8 cellular contexts compared by ENCODE assay signal in genomic region chr22:39388261-39389011, GRCh38. TPM values are rescaled to one million over a fixed set of nuclear protein-coding genes. Genes with fewer than 3 reads are reported as not detected.
A peak's percentile ranks its signal among the peaks of the same experiment; 100 is the strongest.
DNase-seq lines count a peak whose midpoint lies in the region; ATAC-seq, FAIRE-seq and TF ChIP-seq lines count a peak whose summit lies in the region.

No MANE protein-coding gene starts in this region.

- no peak for TF ChIP-seq CTCF in lower lobe of right lung (IDR thresholded peaks at IDR 0.05)
- no peak for TF ChIP-seq CTCF in Caco-2 (IDR thresholded peaks at IDR 0.05; ENCODE audit: insufficient read depth in 1 of 2, low read depth in 1 of 2, low read length in 1 of 2, severe bottlenecking in 1 of 2, unreplicated experiment in 1 of 2)

- no peaks in the 10 kb centered on the region for H3K9me2 ChIP-seq in Karpas-422 (replicated peaks; ENCODE audit: insufficient read depth, low read length)

- H3K9ac ChIP-seq in Karpas-422 (ENCODE audit: low read length), result no peak overlapping the region

- H3K27ac ChIP-seq in ectodermal cell (ENCODE audit: insufficient read depth, low read depth, low read length, poor library complexity, severe bottlenecking), result no peak overlapping the region
- H3K27ac ChIP-seq in lower lobe of right lung, result peak overlapping the region; percentile 41
- H3K27ac ChIP-seq in Karpas-422 (ENCODE audit: low read length), result no peak overlapping the region

- no peaks in the 10 kb centered on the region for H3K36me3 ChIP-seq in ectodermal cell (ENCODE audit: control insufficient read depth, insufficient read depth, low read length)
- H3K36me3 ChIP-seq in lower lobe of right lung, result no peaks in the 10 kb centered on the region
- H3K36me3 ChIP-seq in Karpas-422 (ENCODE audit: insufficient read depth, low read length), result no peaks in the 10 kb centered on the region
- H3K36me3 ChIP-seq in Caco-2 (ENCODE audit: control insufficient read depth, insufficient read depth, low read length), result no peaks in the 10 kb centered on the region

- H3K4me1 ChIP-seq in ectodermal cell (ENCODE audit: control insufficient read depth, insufficient read depth, low read length) (no peaks in the 10 kb centered on the region), lower lobe of right lung (no peaks in the 10 kb centered on the region), Karpas-422 (ENCODE audit: low read length) (0 out of 2 replicates have a peak, but pooled peaks cover 2% of the 10 kb centered on the region), Caco-2 (no peaks in the 10 kb centered on the region)

- H3K4me3 ChIP-seq in ectodermal cell (ENCODE audit: insufficient read depth, low read depth, low read length) (peak overlapping the region; percentile 50), lower lobe of right lung (peak overlapping the region; percentile 73), Karpas-422 (ENCODE audit: low read length) (no peak overlapping the region), Caco-2 (ENCODE audit: low read depth, low read length) (no peak overlapping the region)

- no peaks in the 10 kb centered on the region for H3K4me1 Mint-ChIP-seq in Caco-2 (ENCODE audit: low read depth, unreplicated experiment)

- H3K27me3 ChIP-seq in ectodermal cell (ENCODE audit: control insufficient read depth, insufficient read depth, low read length, poor library complexity, severe bottlenecking) (peaks cover 26% of the 10 kb centered on the region), lower lobe of right lung (ENCODE audit: low read depth) (peaks cover 6% of the 10 kb centered on the region), Karpas-422 (ENCODE audit: low read length) (no peaks in the 10 kb centered on the region), Caco-2 (replicated peaks; ENCODE audit: control insufficient read depth, insufficient read depth, low read length) (no peaks in the 10 kb centered on the region)

- H3K4me2 ChIP-seq in Karpas-422 (ENCODE audit: low read depth, low read length, poor library complexity, severe bottlenecking), result no peak overlapping the region

- no peak overlapping the region for H2AFZ ChIP-seq in Karpas-422 (ENCODE audit: low read length)

- H3K9me3 ChIP-seq in ectodermal cell (ENCODE audit: control insufficient read depth, low read length) (no peaks in the 10 kb centered on the region), lower lobe of right lung (no peaks in the 10 kb centered on the region), Karpas-422 (ENCODE audit: low read length) (no peaks in the 10 kb centered on the region), Caco-2 (no peaks in the 10 kb centered on the region)

- ATAC-seq in lower lobe of right lung, result peak; percentile 94 to 95

- BruUV-seq in Caco-2 (replicated peaks; lab: Mats Ljungman, UMichigan), result no TSS peak

- H3K9me3 Mint-ChIP-seq in Caco-2 (ENCODE audit: unreplicated experiment), result no peaks in the 10 kb centered on the region

- no peaks in the 10 kb centered on the region for H3K27me3 Mint-ChIP-seq in Caco-2 (ENCODE audit: insufficient read depth, unreplicated experiment)

- no peaks in the 10 kb centered on the region for H3K79me2 ChIP-seq in Karpas-422 (ENCODE audit: low read length)

- intact Hi-C loops in lower lobe of right lung (cut with DNase I) (no loop called here), Caco-2 (cut with micrococcal nuclease; ENCODE audit: unreplicated experiment) (no loop called here)

- CTCF ChIA-PET in Caco-2 (lab: Charles Lee), result no interaction called here

- peak; percentile 93 for FAIRE-seq in GM18507 (lab: Jason Lieb, UNC)

- no peak overlapping the region for H3K27ac Mint-ChIP-seq in Caco-2 (ENCODE audit: unreplicated experiment)

- no peaks in the 10 kb centered on the region for H3K36me3 Mint-ChIP-seq in Caco-2 (ENCODE audit: insufficient read depth, unreplicated experiment)

- DNase-seq in GM18507 (ENCODE audit: extremely low spot score, insufficient read length, low read depth), result peak; percentile 89
- peak; percentile 33 to 54 for DNase-seq in NCI-H1930 (lab: John Stamatoyannopoulos, UW)
- DNase-seq in activated CD4-positive, alpha-beta T cell treated with anti-CD3 and anti-CD28 coated beads, Interleukin-2, amount 50 U/mL, for 4 hours, result peak; percentile 74
- peak; percentile 85 for DNase-seq in lower lobe of right lung
- DNase-seq in stimulated activated CD4-positive, alpha-beta T cell treated with anti-CD3 and anti-CD28 coated beads, Interleukin-4, amount 100 ng/mL, for 24 hours, result peak; percentile 82
- no peak for DNase-seq in Karpas-422
- no peak for DNase-seq in Caco-2

- no peaks in the 10 kb centered on the region for H4K20me1 ChIP-seq in Karpas-422 (ENCODE audit: insufficient read depth, low read depth, low read length)

- 3 to 5% methylated on average over 56 of the region's 56 CpGs for WGBS in ectodermal cell, 2 experiments

- no peak overlapping the region for H3K4me3 Mint-ChIP-seq in Caco-2 (ENCODE audit: unreplicated experiment)

- POLR2A ChIA-PET in Caco-2 (lab: Charles Lee), result no interaction called here

RNA-seq across cellular contexts. Expression of gene TAB1, which starts 11.1 kb away (rescaled TPM):
- 33.0 TPM for polyA plus RNA-seq in ectodermal cell (2013, experiment 1 of 4)
- 29.7 TPM for polyA plus RNA-seq in ectodermal cell (2013, experiment 2 of 4)
- polyA plus RNA-seq in ectodermal cell (2013, experiment 3 of 4), result 22.4 TPM
- polyA plus RNA-seq in ectodermal cell (2013, experiment 4 of 4), result 27.8 TPM
- total RNA-seq in lower lobe of right lung (27.2 TPM), Caco-2 (2022) (25.7 and 26.1 TPM in 2 replicates)
- 11.0 and 15.9 TPM in 2 replicates for total RNA-seq in Karpas-422 (2014; rRNA removed; shearing (Covaris generic); ENCODE audit: low replicate concordance)

RNA-seq across cellular contexts. Expression of gene SYNGR1, which starts 38.6 kb away (rescaled TPM):
- polyA plus RNA-seq in ectodermal cell (2013, experiment 1 of 4), result 33.4 TPM
- polyA plus RNA-seq in ectodermal cell (2013, experiment 2 of 4), result 31.1 TPM
- 30.1 TPM for polyA plus RNA-seq in ectodermal cell (2013, experiment 3 of 4)
- 32.9 TPM for polyA plus RNA-seq in ectodermal cell (2013, experiment 4 of 4)
- total RNA-seq in lower lobe of right lung (13.4 TPM), Caco-2 (2022) (20.2 and 21.9 TPM in 2 replicates)
- 37.2 and 47.7 TPM in 2 replicates for total RNA-seq in Karpas-422 (2014; rRNA removed; shearing (Covaris generic); ENCODE audit: low replicate concordance)

Comparison
In these comparisons a context has a peak if more than half of its experiments do, and no peak if none do; other contexts are left out.
1. DNase-seq: peak in GM18507 (single experiment), NCI-H1930 (2 of 2), activated CD4-positive, alpha-beta T cell treated with anti-CD3 and anti-CD28 coated beads, Interleukin-2, amount 50 U/mL, for 4 hours (2 of 2), lower lobe of right lung (single experiment) and stimulated activated CD4-positive, alpha-beta T cell treated with anti-CD3 and anti-CD28 coated beads, Interleukin-4, amount 100 ng/mL, for 24 hours (single experiment); none in Karpas-422 (single experiment) and Caco-2 (0 of 2).
2. H3K4me3 ChIP-seq: peak in ectodermal cell (single experiment) and lower lobe of right lung (single experiment); none in Karpas-422 (single experiment) and Caco-2 (single experiment).